31 cellular contexts compared by ENCODE assay signal in the genomic region with DNA sequence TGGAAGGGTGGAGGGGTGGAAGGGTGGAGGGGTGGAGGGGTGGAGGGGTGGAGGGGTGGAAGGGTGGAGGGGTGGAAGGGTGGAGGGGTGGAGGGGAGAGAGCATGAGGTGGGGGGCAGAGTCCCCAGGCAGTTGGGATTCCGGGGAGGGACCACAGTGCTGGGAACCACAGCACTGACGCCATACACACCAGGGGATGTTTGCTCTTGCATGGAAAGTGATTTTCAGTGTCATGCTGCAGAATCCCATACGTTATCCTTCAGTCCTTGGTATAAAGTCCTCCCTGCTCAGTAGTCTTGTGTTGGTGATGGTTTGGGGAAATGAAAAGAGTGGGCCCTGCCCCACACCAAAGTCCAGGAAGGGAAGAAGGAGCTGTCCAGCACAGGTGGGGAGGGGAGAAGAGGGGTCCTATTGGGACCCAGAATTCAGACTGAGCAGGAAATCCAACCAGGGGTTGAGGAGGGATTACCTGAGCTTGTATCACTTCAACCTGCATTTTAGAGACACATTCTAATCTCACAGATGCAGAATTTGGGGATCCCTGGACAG. TPM values are rescaled to one million over a fixed set of nuclear protein-coding genes. Genes with fewer than 3 reads are reported as not detected.
"Had no signal": no experiment of that assay in that cellular context is flagged by ENCODE, and none has a peak within 500 bp of the region (broad histone marks: within the 10 kb centered on the region; RNA-seq: fewer than 3 reads in every experiment).

No MANE protein-coding gene starts in this region.

- H3K4me3 ChIP-seq: esophagus muscularis mucosa, heart left ventricle, pancreas, prostate gland, sigmoid colon, stomach, tibial artery had no signal

- H3K9me3 Mint-ChIP-seq: activated naive CD4-positive, alpha-beta T cell treated with anti-CD3 and anti-CD28 coated beads, Interleukin-2, amount 50 U/mL, for 72 hours; central memory CD8-positive, alpha-beta T cell; dendritic cell treated with granulocyte-macrophage colony-stimulating factor and Interleukin-4, amounts not matched to agents 40 ng/mL and 50 ng/mL, for 4 days; mesothelial cell of epicardium; stimulated activated effector memory CD8-positive, alpha-beta T cell treated with anti-CD3 and anti-CD28 coated beads, Interleukin-12 subunit alpha, Interleukin-12 subunit beta, amount 100 ng/mL, for 72 hours had no signal

- H3K4me1 Mint-ChIP-seq: nephron progenitor cell had no signal

- H3K4me3 Mint-ChIP-seq: activated B cell treated with CpG ODN at 0.5 μM for 24 hours; activated CD8-positive, alpha-beta T cell treated with anti-CD3 and anti-CD28 coated beads for 36 hours; central memory CD8-positive, alpha-beta T cell; dendritic cell treated with granulocyte-macrophage colony-stimulating factor and Interleukin-4, amounts not matched to agents 40 ng/mL and 50 ng/mL, for 4 days; immature natural killer cell; mesothelial cell of epicardium; naive B cell; nephron progenitor cell; stimulated activated effector memory CD8-positive, alpha-beta T cell treated with anti-CD3 and anti-CD28 coated beads, Interleukin-12 subunit alpha, Interleukin-12 subunit beta, amount 100 ng/mL, for 72 hours had no signal

- H3K9me3 ChIP-seq: neutrophil, pancreas, prostate gland, sigmoid colon, tibial artery had no signal

- H3K36me3 ChIP-seq: esophagus muscularis mucosa, heart left ventricle, neutrophil, pancreas, prostate gland, sigmoid colon, stomach, tibial artery had no signal

- ATAC-seq: activated CD8-positive, alpha-beta T cell treated with anti-CD3 and anti-CD28 coated beads for 36 hours; activated naive CD4-positive, alpha-beta T cell treated with anti-CD3 and anti-CD28 coated beads, Interleukin-2, amount 50 U/mL, for 72 hours; foreskin keratinocyte; heart left ventricle; pancreas; stimulated activated effector memory CD8-positive, alpha-beta T cell treated with anti-CD3 and anti-CD28 coated beads, Interleukin-12 subunit alpha, Interleukin-12 subunit beta, amount 100 ng/mL, for 72 hours had no signal

- DNase-seq: activated B cell treated with CpG ODN at 0.5 μM for 24 hours; activated CD4-positive, alpha-beta T cell treated with anti-CD3 and anti-CD28 coated beads, Interleukin-2, amount 50 U/mL, for 1 hour; activated CD8-positive, alpha-beta T cell treated with anti-CD3 and anti-CD28 coated beads for 36 hours; activated naive CD4-positive, alpha-beta T cell; activated T-cell treated with anti-CD3 and anti-CD28 coated beads, Interleukin-2, amount 50 U/mL, for 48 hours; anterior cingulate cortex; foreskin keratinocyte; heart left ventricle; hypothalamus; immature natural killer cell; naive B cell; nephron progenitor cell; pancreas; retina; sigmoid colon; small intestine; stimulated activated CD4-positive, alpha-beta T cell treated with anti-CD3 and anti-CD28 coated beads, Interleukin-4, amount 100 ng/mL, for 24 hours; stomach; tibial artery had no signal

- H3K27ac Mint-ChIP-seq: activated B cell treated with CpG ODN at 0.5 μM for 24 hours; activated CD8-positive, alpha-beta T cell treated with anti-CD3 and anti-CD28 coated beads for 36 hours; activated naive CD4-positive, alpha-beta T cell treated with anti-CD3 and anti-CD28 coated beads, Interleukin-2, amount 50 U/mL, for 72 hours; dendritic cell treated with granulocyte-macrophage colony-stimulating factor and Interleukin-4, amounts not matched to agents 40 ng/mL and 50 ng/mL, for 4 days; mesothelial cell of epicardium; naive B cell; nephron progenitor cell; stimulated activated effector memory CD8-positive, alpha-beta T cell treated with anti-CD3 and anti-CD28 coated beads, Interleukin-12 subunit alpha, Interleukin-12 subunit beta, amount 100 ng/mL, for 72 hours had no signal

- H3K27ac ChIP-seq: esophagus muscularis mucosa, foreskin keratinocyte, heart left ventricle, neutrophil, pancreas, prostate gland, sigmoid colon, stomach, tibial artery had no signal

- H3K36me3 Mint-ChIP-seq: activated naive CD4-positive, alpha-beta T cell treated with anti-CD3 and anti-CD28 coated beads, Interleukin-2, amount 50 U/mL, for 72 hours; immature natural killer cell; mesothelial cell of epicardium; stimulated activated effector memory CD8-positive, alpha-beta T cell treated with anti-CD3 and anti-CD28 coated beads, Interleukin-12 subunit alpha, Interleukin-12 subunit beta, amount 100 ng/mL, for 72 hours had no signal

- FAIRE-seq: bronchial epithelial cell, pancreas, small intestine had no signal

RNA-seq across cellular contexts. Expression of a gene that starts 5.5 kb away (rescaled TPM):
- total RNA-seq: activated B cell treated with CpG ODN at 0.5 μM for 24 hours; activated CD8-positive, alpha-beta T cell treated with anti-CD3 and anti-CD28 coated beads for 36 hours; activated naive CD4-positive, alpha-beta T cell treated with anti-CD3 and anti-CD28 coated beads, Interleukin-2, amount 50 U/mL, for 72 hours; ureter had no signal
- polyA plus RNA-seq: immature natural killer cell, pancreas had no signal

RNA-seq across cellular contexts. Expression of a gene that starts 48.0 kb away (rescaled TPM):
- total RNA-seq: activated B cell treated with CpG ODN at 0.5 μM for 24 hours; activated CD8-positive, alpha-beta T cell treated with anti-CD3 and anti-CD28 coated beads for 36 hours; activated naive CD4-positive, alpha-beta T cell treated with anti-CD3 and anti-CD28 coated beads, Interleukin-2, amount 50 U/mL, for 72 hours; bronchial epithelial cell; esophagus muscularis mucosa; foreskin keratinocyte; heart left ventricle; kidney epithelial cell; lower leg skin; mesothelial cell of epicardium; pancreas; sigmoid colon; stomach; ureter had no signal
- polyA plus RNA-seq: foreskin keratinocyte, heart left ventricle, immature natural killer cell, pancreas, stomach had no signal
